In genomic region chr20:1901704-1902103, GRCh38 we compare ENCODE assay signal across 27 cellular contexts. TPM values are rescaled to one million over a fixed set of nuclear protein-coding genes. Genes with fewer than 3 reads are reported as not detected.
"Had no signal": no experiment of that assay in that cellular context is flagged by ENCODE, and none has a peak within 500 bp of the region (broad histone marks: within the 10 kb centered on the region; RNA-seq: fewer than 3 reads in every experiment).

No MANE protein-coding gene starts in this region.

- DNase-seq: activated CD4-positive, alpha-beta T cell treated with anti-CD3 and anti-CD28 coated beads for 36 hours; activated CD4-positive, alpha-beta T cell treated with anti-CD3 and anti-CD28 coated beads, Interleukin-2, amount 50 U/mL, for 48 hours; activated effector memory CD4-positive, alpha-beta T cell treated with Interleukin-2 at 50 U/mL for 16 hours; activated naive CD4-positive, alpha-beta T cell treated with anti-CD3 and anti-CD28 coated beads for 36 hours; activated naive CD8-positive, alpha-beta T cell treated with anti-CD3 and anti-CD28 coated beads, Interleukin-2, amount 10 ng/mL, durations not matched to agents 7 days and 5 days; activated T-cell treated with anti-CD3 and anti-CD28 coated beads, Interleukin-2, amount 50 U/mL, for 48 hours; amniotic stem cell; dermis blood vessel endothelial cell; effector memory CD4-positive, alpha-beta T cell; foreskin melanocyte; kidney glomerular epithelial cell; left ventricle myocardium inferior; mammary epithelial cell; midbrain; natural killer cell; right cardiac atrium; stimulated activated CD4-positive, alpha-beta T cell treated with anti-CD3 and anti-CD28 coated beads, Interleukin-12 subunit alpha, Interleukin-12 subunit beta, amount 100 ng/mL, for 4 hours; stimulated activated CD4-positive, alpha-beta T cell treated with anti-CD3 and anti-CD28 coated beads, Interleukin-4, amount 100 ng/mL, for 4 hours; stimulated activated naive CD8-positive, alpha-beta T cell treated with anti-CD3 and anti-CD28 coated beads, Interleukin-15, amount 100 ng/mL, for 72 hours; T-helper 9 cell; transverse colon; uterus had no signal

- H3K4me1 ChIP-seq: pancreas, uterus had no signal

- H3K27ac ChIP-seq: cardiac muscle cell, left ventricle myocardium inferior, pancreas, suprapubic skin, transverse colon, uterus had no signal

- H3K9me3 Mint-ChIP-seq: activated naive CD4-positive, alpha-beta T cell treated with anti-CD3 and anti-CD28 coated beads for 36 hours; activated naive CD8-positive, alpha-beta T cell treated with anti-CD3 and anti-CD28 coated beads, Interleukin-2, amount 10 ng/mL, durations not matched to agents 7 days and 5 days; natural killer cell; stimulated activated naive CD8-positive, alpha-beta T cell treated with anti-CD3 and anti-CD28 coated beads, Interleukin-15, amount 100 ng/mL, for 72 hours; WTC11 had no signal

- H3K4me3 Mint-ChIP-seq: activated CD4-positive, alpha-beta T cell treated with anti-CD3 and anti-CD28 coated beads for 36 hours; activated naive CD4-positive, alpha-beta T cell treated with anti-CD3 and anti-CD28 coated beads for 36 hours; activated naive CD8-positive, alpha-beta T cell treated with anti-CD3 and anti-CD28 coated beads, Interleukin-2, amount 10 ng/mL, durations not matched to agents 7 days and 5 days; natural killer cell; stimulated activated naive CD8-positive, alpha-beta T cell treated with anti-CD3 and anti-CD28 coated beads, Interleukin-15, amount 100 ng/mL, for 72 hours; WTC11 had no signal

- H3K4me1 Mint-ChIP-seq: activated CD4-positive, alpha-beta T cell treated with anti-CD3 and anti-CD28 coated beads for 36 hours; natural killer cell had no signal

- H3K36me3 ChIP-seq: left ventricle myocardium inferior, pancreas, transverse colon, uterus had no signal

- H3K36me3 Mint-ChIP-seq: activated naive CD8-positive, alpha-beta T cell treated with anti-CD3 and anti-CD28 coated beads, Interleukin-2, amount 10 ng/mL, durations not matched to agents 7 days and 5 days; natural killer cell; WTC11 had no signal

- H3K4me3 ChIP-seq: cardiac muscle cell, left ventricle myocardium inferior, pancreas, suprapubic skin, transverse colon, uterus had no signal

- H3K9me3 ChIP-seq: left ventricle myocardium inferior, pancreas, suprapubic skin, transverse colon, uterus had no signal

- H3K27me3 ChIP-seq: cardiac muscle cell, pancreas, suprapubic skin, transverse colon, uterus had no signal

- H3K27ac Mint-ChIP-seq: activated CD4-positive, alpha-beta T cell treated with anti-CD3 and anti-CD28 coated beads for 36 hours; activated naive CD4-positive, alpha-beta T cell treated with anti-CD3 and anti-CD28 coated beads for 36 hours; activated naive CD8-positive, alpha-beta T cell treated with anti-CD3 and anti-CD28 coated beads, Interleukin-2, amount 10 ng/mL, durations not matched to agents 7 days and 5 days; natural killer cell; stimulated activated naive CD8-positive, alpha-beta T cell treated with anti-CD3 and anti-CD28 coated beads, Interleukin-15, amount 100 ng/mL, for 72 hours; WTC11 had no signal

RNA-seq across cellular contexts. Expression of gene SIRPA, which starts 6.5 kb away (rescaled TPM):
- total RNA-seq: T-helper 1 cell treated with Interleukin-12 subunit alpha and Interleukin-12 subunit beta and Interleukin-4 antibody, amounts not matched to agents 30 ng/mL and 1 ng/mL, for 36 hours had no signal
